10 cellular contexts compared by ENCODE assay signal in the genomic region with DNA sequence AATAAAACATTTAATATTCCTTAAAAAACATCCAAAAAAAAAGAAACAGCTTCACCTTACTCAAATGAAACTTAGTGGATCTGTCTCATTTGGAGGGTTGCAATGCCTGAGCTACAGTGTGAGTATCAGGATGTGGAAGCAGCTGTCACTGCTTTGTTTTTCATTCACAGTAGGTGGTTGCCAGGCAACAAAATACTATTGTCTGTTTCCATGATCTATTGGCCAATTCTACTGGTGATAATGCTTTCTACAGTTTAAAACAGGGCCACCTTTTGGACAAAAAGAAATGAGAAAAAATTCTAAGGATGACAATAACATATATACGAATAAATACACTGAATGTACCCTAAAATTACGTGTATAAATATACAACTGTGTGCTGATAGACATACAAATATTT. TPM values are rescaled to one million over a fixed set of nuclear protein-coding genes. Genes with fewer than 3 reads are reported as not detected.
DNase-seq lines count a peak whose midpoint lies in the region; ATAC-seq and TF ChIP-seq lines count a peak whose summit lies in the region.
"Had no signal": no experiment of that assay in that cellular context is flagged by ENCODE, and none has a peak within 500 bp of the region (broad histone marks: within the 10 kb centered on the region; RNA-seq: fewer than 3 reads in every experiment).

No MANE protein-coding gene starts in this region.

- no peaks in the 10 kb centered on the region for H3K36me3 ChIP-seq in mucosa of descending colon (ENCODE audit: low read depth)
- H3K36me3 ChIP-seq: heart right ventricle had no signal

- H3K4me1 ChIP-seq in mucosa of descending colon (ENCODE audit: low read depth), result peaks cover 16% of the 10 kb centered on the region

- peak; percentile 21 for ATAC-seq in mucosa of descending colon
- no peak for ATAC-seq in HG03025 (IDR thresholded peaks at IDR 0.05; ENCODE audit: low FRiP score, unreplicated experiment)
- ATAC-seq: heart right ventricle had no signal

- H3K4me3 ChIP-seq in mucosa of descending colon, result no peak overlapping the region

- TF ChIP-seq CTCF in mucosa of descending colon (IDR thresholded peaks at IDR 0.05), result no peak

- DNase-seq in EL (peak; percentile 26), NCI-H1417 treated with DMSO at 0.1 percent for 48 hours (lab: John Stamatoyannopoulos, UW) (peak; percentile 45), amniotic epithelial cell (ENCODE audit: low read depth) (peak; percentile 53), mucosa of descending colon (no peak), iPS-NIHi7 (ENCODE audit: extremely low spot score) (no peak), amniotic stem cell (lab: John Stamatoyannopoulos, UW) (no peak), COLO829 (ENCODE audit: low spot score) (no peak)
- DNase-seq: activated gamma-delta T cell treated with Interleukin-2 at 50 U/mL for 16 hours had no signal

- H3K9me3 ChIP-seq in mucosa of descending colon, result no peaks in the 10 kb centered on the region
- H3K9me3 ChIP-seq: heart right ventricle had no signal

- intact Hi-C loops in mucosa of descending colon (cut with DNase I, micrococcal nuclease), result no loop called here

RNA-seq across cellular contexts. Expression of a gene that starts 3.0 kb away (rescaled TPM):
- 1 to 10 TPM in 2 of 3 donors, under 1 TPM in 1; 0.35 to 9.8 (median 1.2) TPM for total RNA-seq in mucosa of descending colon

Comparison
In these comparisons a context has a peak if more than half of its experiments do, and no peak if none do; other contexts are left out.
1. DNase-seq: peak in EL (single experiment), NCI-H1417 treated with DMSO at 0.1 percent for 48 hours (single experiment) and amniotic epithelial cell (single experiment); none in mucosa of descending colon (0 of 3), iPS-NIHi7 (single experiment), amniotic stem cell (single experiment) and COLO829 (single experiment).